34 cellular contexts compared by ENCODE assay signal in genomic region chr18:26474542-26474941, GRCh38.
DNase-seq lines count a peak whose midpoint lies in the region; ATAC-seq, FAIRE-seq and TF ChIP-seq lines count a peak whose summit lies in the region.
"Had no signal": no experiment of that assay in that cellular context is flagged by ENCODE, and none has a peak within 500 bp of the region (broad histone marks: within the 10 kb centered on the region; RNA-seq: fewer than 3 reads in every experiment).

No MANE protein-coding gene starts in this region.

- no peak for TF ChIP-seq RAD21 in A549 (conservative IDR thresholded peaks at IDR 0.05 in 1 of 2, IDR thresholded peaks at IDR 0.05 in 1 of 2)

- TF ChIP-seq EP300 in A549 (IDR thresholded peaks at IDR 0.05): no peak

- H3K9me3 ChIP-seq in A549: 0 out of 3 replicates have a peak, but pooled peaks cover 2% of the 10 kb centered on the region
- no peaks in the 10 kb centered on the region for H3K9me3 ChIP-seq in HEK293 (ENCODE audit: control insufficient read depth, insufficient read depth, low read depth, low read length)
- no peaks in the 10 kb centered on the region for H3K9me3 ChIP-seq in aorta (ENCODE audit: control insufficient read depth, low read length)
- H3K9me3 ChIP-seq: BE2C; BLaER1; BLaER1 treated with 17β-estradiol and CSF1 and Interleukin-3, amounts not matched to agents 10 nM and 100 nM; Caco-2 had no signal

- TF ChIP-seq CTCF in A549 (IDR thresholded peaks at IDR 0.05): no peak
- no peak for TF ChIP-seq CTCF in HEK293 (tag by site-specific recombination; IDR thresholded peaks at IDR 0.05)
- TF ChIP-seq CTCF in omental fat pad (IDR thresholded peaks at IDR 0.05): no peak

- FAIRE-seq in A549 (lab: Jason Lieb, UNC): no peak
- FAIRE-seq in GM19239 (lab: Jason Lieb, UNC): peak; percentile 52
- FAIRE-seq in frontal cortex (lab: Jason Lieb, UNC): peak; percentile 75
- FAIRE-seq: A204.1, D721Med had no signal

- CTCF ChIA-PET in A549 (lab: Yijun Ruan, JAX) (interaction anchor here (1.1 to 1.9 kb wide), 4 partner anchors 11 to 91 kb away, joined by 3 to 6 read pairs (median 5); partner anchors contain the start of gene KCTD1), HEK293 (lab: Yijun Ruan, JAX) (interaction anchor here (0.6 to 2.0 kb wide), 2 partner anchors 10 to 467 kb away, joined by 4 to 6 read pairs; no protein-coding TSS in a partner anchor)

- TF ChIP-seq POLR2A in A549 (IDR thresholded peaks at IDR 0.05; ENCODE audit: low read length): no peak

- POLR2A ChIA-PET in A549 (lab: Yijun Ruan, JAX): no interaction called here
- POLR2A ChIA-PET in HEK293 (lab: Yijun Ruan, JAX): interaction anchor here (0.8 kb wide), 1 partner anchor 75 kb away, joined by 3 read pairs; no protein-coding TSS in a partner anchor

- H3K4me3 ChIP-seq in A549: no peak overlapping the region
- no peak overlapping the region for H3K4me3 ChIP-seq in HEK293 (ENCODE audit: low read depth, low read length)
- no peak overlapping the region for H3K4me3 ChIP-seq in aorta (ENCODE audit: low read length in 2 of 2)
- H3K4me3 ChIP-seq: BLaER1; BLaER1 treated with 17β-estradiol and CSF1 and Interleukin-3, amounts not matched to agents 10 nM and 100 nM had no signal

- H3K4me1 ChIP-seq in A549 (peaks cover 75% of the 10 kb centered on the region), HEK293 (ENCODE audit: control insufficient read depth, insufficient read depth, low read length) (no peaks in the 10 kb centered on the region), aorta (ENCODE audit: control insufficient read depth in 1 of 2, insufficient read depth in 2 of 2, low read length in 2 of 2) (no peaks in the 10 kb centered on the region)
- H3K4me1 ChIP-seq: BE2C had no signal

- H3K27ac ChIP-seq in A549 (peak overlapping the region; percentile 65 to 97; a peak in 4 of 6 replicates), HEK293 (ENCODE audit: extremely low read depth, low read depth, low read length) (no peak overlapping the region), aorta (ENCODE audit: low read depth in 1 of 2, low read length in 2 of 2) (no peak overlapping the region)
- H3K27ac ChIP-seq: 22Rv1; BLaER1; BLaER1 treated with 17β-estradiol and CSF1 and Interleukin-3, amounts not matched to agents 10 nM and 100 nM; C4-2B had no signal

- no peak for ATAC-seq in A549
- ATAC-seq in omental fat pad (ENCODE audit: low FRiP score): no peak
- no peak for ATAC-seq in aorta (ENCODE audit: low FRiP score)
- ATAC-seq: CD8-positive, alpha-beta T cell had no signal

- WGBS in A549 (ENCODE audit: missing lambda C conversion rate): 54% methylated on average over 1 of the region's 1 CpG
- WGBS in aorta, 2 donors: 89 to 97% methylated on average over 1 of the region's 1 CpG

- H3K36me3 ChIP-seq in HEK293 (ENCODE audit: control insufficient read depth in 2 of 2, insufficient read depth in 1 of 2, low read length in 2 of 2) (peaks cover 0 to 6% of the 10 kb centered on the region in 2 experiments; a peak in 2 of 3 replicates), aorta (ENCODE audit: control insufficient read depth in 1 of 2, insufficient read depth in 2 of 2, low read length in 1 of 2) (peaks cover 0 to 1% of the 10 kb centered on the region in 2 donors)
- H3K36me3 ChIP-seq: BE2C; BLaER1; BLaER1 treated with 17β-estradiol and CSF1 and Interleukin-3, amounts not matched to agents 10 nM and 100 nM had no signal

- no peak for DNase-seq in A549 (ENCODE audit: low read depth in 1 of 2, low spot score in 1 of 2)
- DNase-seq in GM19239 (ENCODE audit: insufficient read length, low spot score): no peak
- no peak for DNase-seq in frontal cortex (ENCODE audit: low spot score in 2 of 2)
- DNase-seq in midbrain (lab: John Stamatoyannopoulos, UW): no peak
- no peak for DNase-seq in omental fat pad (ENCODE audit: low spot score)
- no peak for DNase-seq in aorta
- no peak for DNase-seq in NCI-H2081 treated with DMSO at 0.1 percent for 48 hours (lab: John Stamatoyannopoulos, UW)
- DNase-seq: 8988T; ACHN; AML-193; BE2C; C1 segment of cervical spinal cord; Caco-2; Calu3; CD4-positive, alpha-beta memory T cell; CD4-positive, alpha-beta T cell; CD4-positive, CD25-positive, alpha-beta regulatory T cell; CD8-positive, alpha-beta memory T cell; CD8-positive, alpha-beta T cell; COR-L47; DMS 273 treated with DMSO at 0.1 percent for 48 hours; DMS153; DMS53; DMS79; DMS79 treated with DMSO at 0.1 percent for 48 hours; DND-41; EL had no signal

- H3K4me2 ChIP-seq in A549: no peak overlapping the region
- H3K4me2 ChIP-seq: BLaER1; BLaER1 treated with 17β-estradiol and CSF1 and Interleukin-3, amounts not matched to agents 10 nM and 100 nM had no signal

- intact Hi-C loops in aorta (cut with DNase I): no loop called here

- H3K27me3 ChIP-seq in aorta (ENCODE audit: control insufficient read depth in 1 of 2, insufficient read depth in 2 of 2, low read length in 1 of 2): no peaks in the 10 kb centered on the region
- H3K27me3 ChIP-seq: BE2C; BLaER1; BLaER1 treated with 17β-estradiol and CSF1 and Interleukin-3, amounts not matched to agents 10 nM and 100 nM had no signal

TF ChIP-seq in A549, 52 proteins besides CTCF, POLR2A, EP300 and RAD21:
- TF ChIP-seq HES2 (IDR thresholded peaks at IDR 0.05) (no peak), EHF (CRISPR knock-in tag; IDR thresholded peaks at IDR 0.05) (no peak), ATOH8 (CRISPR knock-in tag; IDR thresholded peaks at IDR 0.05; ENCODE audit: low read depth) (no peak), HOXB13 (CRISPR knock-in tag; IDR thresholded peaks at IDR 0.05; ENCODE audit: low read depth) (no peak), KDM5A (IDR thresholded peaks at IDR 0.05) (no peak), BCL3 (IDR thresholded peaks at IDR 0.05) (no peak)

TF ChIP-seq in HEK293, 187 proteins besides CTCF, POLR2A, EP300 and RAD21:
- TF ChIP-seq ZNF416 (tag by site-specific recombination; IDR thresholded peaks at IDR 0.05): no peak
- TF ChIP-seq TRIM28 (IDR thresholded peaks at IDR 0.05; ENCODE audit: borderline replicate concordance, low read length): no peak
- TF ChIP-seq ZNF146 (tag by site-specific recombination; IDR thresholded peaks at IDR 0.05): no peak
- TF ChIP-seq ZNF48 (tag by site-specific recombination; IDR thresholded peaks at IDR 0.05): no peak
- no peak for TF ChIP-seq ZNF548 (tag by site-specific recombination; IDR thresholded peaks at IDR 0.05)
- TF ChIP-seq ZNF777 (tag by site-specific recombination; IDR thresholded peaks at IDR 0.05; ENCODE audit: borderline replicate concordance): no peak
- TF ChIP-seq AEBP2 (tag by site-specific recombination; IDR thresholded peaks at IDR 0.05; ENCODE audit: borderline replicate concordance): no peak
- peak; percentile 93 for TF ChIP-seq ZNF558 (tag by site-specific recombination; IDR thresholded peaks at IDR 0.05)

Comparison
In these comparisons a context has a peak if more than half of its experiments do, and no peak if none do; other contexts are left out.
1. H3K27ac ChIP-seq: peak in A549 (2 of 2); none in HEK293 (single experiment) and aorta (0 of 2).